9 cellular contexts compared by ENCODE assay signal in the genomic region with DNA sequence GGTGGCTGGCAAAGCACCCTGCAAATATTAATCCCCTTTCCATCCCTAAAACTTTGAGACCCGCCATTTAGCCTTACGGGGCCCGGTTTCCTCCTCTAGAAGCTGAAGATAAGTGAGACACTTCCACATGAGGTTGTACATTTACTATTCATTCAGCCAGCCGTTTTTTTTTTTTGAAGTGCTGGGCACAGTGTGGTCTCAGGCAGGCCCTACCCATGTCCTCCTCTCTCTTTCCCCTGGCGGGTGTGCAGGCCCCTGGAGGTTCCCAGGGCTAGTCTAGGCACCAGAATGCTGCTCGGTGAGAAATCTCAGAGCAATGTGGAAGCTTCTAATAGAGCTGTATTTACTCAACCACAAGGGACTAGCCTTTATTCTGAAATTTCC.
DNase-seq lines count a peak whose midpoint lies in the region; ATAC-seq and TF ChIP-seq lines count a peak whose summit lies in the region.
"Had no signal": no experiment of that assay in that cellular context is flagged by ENCODE, and none has a peak within 500 bp of the region (broad histone marks: within the 10 kb centered on the region; RNA-seq: fewer than 3 reads in every experiment).

No MANE protein-coding gene starts in this region.

- peaks cover 11% of the 10 kb centered on the region for H3K9me3 Mint-ChIP-seq in chondrocyte (ENCODE audit: low read depth)

- H3K36me3 Mint-ChIP-seq in chondrocyte (ENCODE audit: low read depth): no peaks in the 10 kb centered on the region

- TF ChIP-seq EP300 in upper lobe of left lung (IDR thresholded peaks at IDR 0.05) (no peak), gastroesophageal sphincter (IDR thresholded peaks at IDR 0.05) (no peak)

- no peak overlapping the region for H3K4me3 Mint-ChIP-seq in chondrocyte (ENCODE audit: unreplicated experiment)

- intact Hi-C loops in left cardiac atrium (cut with DNase I) (no loop called here), Right ventricle myocardium superior (cut with DNase I) (no loop called here)

- H3K27me3 Mint-ChIP-seq in chondrocyte (ENCODE audit: low read depth): peaks cover 9% of the 10 kb centered on the region

- H3K4me1 Mint-ChIP-seq in chondrocyte (ENCODE audit: low read depth): peaks cover 7% of the 10 kb centered on the region

- 39 to 42% methylated on average over 6 of the region's 6 CpGs for WGBS in upper lobe of left lung, 2 donors
- 47 to 50% methylated on average over 4 to 6 of the region's 6 CpGs for WGBS in gastroesophageal sphincter (ENCODE audit: low coverage in 1 of 2), 2 donors

- DNase-seq in left cardiac atrium (no peak), Right ventricle myocardium superior (no peak), chondrocyte (ENCODE audit: low spot score) (peak; percentile 19), upper lobe of left lung (no peak), H4 (ENCODE audit: low spot score) (no peak)
- DNase-seq: KG1 had no signal

- H3K4me3 ChIP-seq in mucosa of stomach (ENCODE audit: low read length): peak overlapping the region; percentile 18
- peak overlapping the region in 3 of 4 donors; percentile 14 to 44 (median 36) for H3K4me3 ChIP-seq in upper lobe of left lung
- peak overlapping the region in 1 of 2 donors; percentile 38 for H3K4me3 ChIP-seq in gastroesophageal sphincter

- H3K9me3 ChIP-seq in mucosa of stomach (ENCODE audit: control insufficient read depth, low read length): no peaks in the 10 kb centered on the region
- no peaks in the 10 kb centered on the region for H3K9me3 ChIP-seq in upper lobe of left lung
- no peaks in the 10 kb centered on the region for H3K9me3 ChIP-seq in gastroesophageal sphincter

- H3K36me3 ChIP-seq in mucosa of stomach (ENCODE audit: control insufficient read depth, insufficient read depth, low read length): no peaks in the 10 kb centered on the region
- H3K36me3 ChIP-seq in upper lobe of left lung: no peaks in the 10 kb centered on the region
- no peaks in the 10 kb centered on the region for H3K36me3 ChIP-seq in gastroesophageal sphincter

- ATAC-seq in left cardiac atrium (peak; percentile 19 to 42), Right ventricle myocardium superior (ENCODE audit: poor library complexity) (no peak), upper lobe of left lung (ENCODE audit: low FRiP score in 2 of 2) (no peak), GM21528 (IDR thresholded peaks at IDR 0.05; ENCODE audit: low FRiP score, unreplicated experiment) (no peak), gastroesophageal sphincter (no peak)

- H3K9ac ChIP-seq in mucosa of stomach (ENCODE audit: low read length): peak overlapping the region; percentile 65

- H3K27me3 ChIP-seq in mucosa of stomach (ENCODE audit: control insufficient read depth, insufficient read depth, low read length) (no peaks in the 10 kb centered on the region), upper lobe of left lung (no peaks in the 10 kb centered on the region), gastroesophageal sphincter (peaks cover 14% of the 10 kb centered on the region)

- no peak for TF ChIP-seq POLR2A in upper lobe of left lung (IDR thresholded peaks at IDR 0.05)
- no peak for TF ChIP-seq POLR2A in gastroesophageal sphincter (IDR thresholded peaks at IDR 0.05)

- H3K27ac ChIP-seq in upper lobe of left lung: no peak overlapping the region
- H3K27ac ChIP-seq in gastroesophageal sphincter: no peak overlapping the region

- H3K4me1 ChIP-seq in mucosa of stomach (ENCODE audit: control insufficient read depth, insufficient read depth, low read length) (peaks cover 22% of the 10 kb centered on the region), upper lobe of left lung (peaks cover 7 to 12% (median 9%) of the 10 kb centered on the region in 4 donors), gastroesophageal sphincter (peaks cover 0 to 13% (median 0%) of the 10 kb centered on the region in 3 donors)

- TF ChIP-seq CTCF in chondrocyte (IDR thresholded peaks at IDR 0.05) (no peak), upper lobe of left lung (IDR thresholded peaks at IDR 0.05) (no peak), gastroesophageal sphincter (IDR thresholded peaks at IDR 0.05) (no peak)

- no peak overlapping the region for H3K27ac Mint-ChIP-seq in chondrocyte (ENCODE audit: unreplicated experiment)

Comparison
In these comparisons a context has a peak if more than half of its experiments do, and no peak if none do; other contexts are left out.
1. ATAC-seq: peak in left cardiac atrium (2 of 2); none in Right ventricle myocardium superior (single experiment), upper lobe of left lung (0 of 2), GM21528 (single experiment) and gastroesophageal sphincter (single experiment).